ENCODE assay signal across 9 cellular contexts in the genomic region with DNA sequence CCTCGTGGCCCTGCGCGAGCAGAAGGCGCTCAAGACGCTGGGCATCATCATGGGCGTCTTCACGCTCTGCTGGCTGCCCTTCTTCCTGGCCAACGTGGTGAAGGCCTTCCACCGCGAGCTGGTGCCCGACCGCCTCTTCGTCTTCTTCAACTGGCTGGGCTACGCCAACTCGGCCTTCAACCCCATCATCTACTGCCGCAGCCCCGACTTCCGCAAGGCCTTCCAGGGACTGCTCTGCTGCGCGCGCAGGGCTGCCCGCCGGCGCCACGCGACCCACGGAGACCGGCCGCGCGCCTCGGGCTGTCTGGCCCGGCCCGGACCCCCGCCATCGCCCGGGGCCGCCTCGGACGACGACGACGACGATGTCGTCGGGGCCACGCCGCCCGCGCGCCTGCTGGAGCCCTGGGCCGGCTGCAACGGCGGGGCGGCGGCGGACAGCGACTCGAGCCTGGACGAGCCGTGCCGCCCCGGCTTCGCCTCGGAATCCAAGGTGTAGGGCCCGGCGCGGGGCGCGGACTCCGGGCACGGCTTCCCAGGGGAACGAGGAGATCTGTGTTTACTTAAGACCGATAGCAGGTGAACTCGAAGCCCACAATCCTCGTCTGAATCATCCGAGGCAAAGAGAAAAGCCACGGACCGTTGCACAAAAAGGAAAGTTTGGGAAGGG. TPM values are rescaled to one million over a fixed set of nuclear protein-coding genes. Genes with fewer than 3 reads are reported as not detected.
A peak's percentile ranks its signal among the peaks of the same experiment; 100 is the strongest.
DNase-seq lines count a peak whose midpoint lies in the region; ATAC-seq and TF ChIP-seq lines count a peak whose summit lies in the region.
"Had no signal": no experiment of that assay in that cellular context is flagged by ENCODE, and none has a peak within 500 bp of the region (broad histone marks: within the 10 kb centered on the region; RNA-seq: fewer than 3 reads in every experiment).

No MANE protein-coding gene starts in this region.

- H3K36me3 ChIP-seq in Peyer's patch: no peaks in the 10 kb centered on the region

- peaks cover 51 to 53% of the 10 kb centered on the region in 2 donors for H3K27me3 Mint-ChIP-seq in natural killer cell (ENCODE audit: low read depth in 2 of 2)

- peak overlapping the region; percentile 18 to 61 (median 48) for H3K4me3 ChIP-seq in Peyer's patch

- intact Hi-C loops in natural killer cell (cut with micrococcal nuclease): no loop called here

- peak overlapping the region; percentile 28 to 72 (median 48) for H3K27ac ChIP-seq in Peyer's patch
- H3K27ac ChIP-seq: 22Rv1 had no signal

- H3K27me3 ChIP-seq in Peyer's patch: no peaks in the 10 kb centered on the region

- no peaks in the 10 kb centered on the region for H3K9me3 Mint-ChIP-seq in natural killer cell

- no peaks in the 10 kb centered on the region for H3K9me3 ChIP-seq in Peyer's patch

- ATAC-seq in natural killer cell: peak; percentile 34 to 64 (median 62)
- no peak for ATAC-seq in HG03097 (IDR thresholded peaks at IDR 0.05; ENCODE audit: low FRiP score, unreplicated experiment)
- ATAC-seq in HG03521 (IDR thresholded peaks at IDR 0.05; ENCODE audit: unreplicated experiment): no peak

- H3K4me1 ChIP-seq in Peyer's patch: peaks cover 0 to 16% (median 0%) of the 10 kb centered on the region in 4 donors

- DNase-seq in DMS 273 (lab: John Stamatoyannopoulos, UW; ENCODE audit: unreplicated experiment) (peak; percentile 66), DMS 273 treated with DMSO at 0.1 percent for 48 hours (lab: John Stamatoyannopoulos, UW) (no peak), Peyer's patch (peak in 2 of 3 donors; percentile 67 to 77), ecto neural progenitor cell (ENCODE audit: low spot score) (peak; percentile 60), natural killer cell (no peak), hepatic stellate cell (ENCODE audit: low spot score) (no peak)

- peak overlapping the region; percentile 90 for H3K4me3 Mint-ChIP-seq in natural killer cell

- peaks cover 18 to 19% of the 10 kb centered on the region in 2 donors for H3K4me1 Mint-ChIP-seq in natural killer cell

- peak in 2 of 6 experiments; percentile 11 to 13 for TF ChIP-seq CTCF in Peyer's patch (IDR thresholded peaks at IDR 0.05)
- no peak for TF ChIP-seq CTCF in natural killer cell (IDR thresholded peaks at IDR 0.05)

- no peak for TF ChIP-seq POLR2A in Peyer's patch (IDR thresholded peaks at IDR 0.05)

- H3K27ac Mint-ChIP-seq in natural killer cell: peak overlapping the region in 1 of 2 donors; percentile 69

- H3K36me3 Mint-ChIP-seq in natural killer cell: no peaks in the 10 kb centered on the region

RNA-seq across cellular contexts. Expression of gene ADRB1, which starts 1.5 kb away (rescaled TPM):
- total RNA-seq in Peyer's patch (1 to 10 TPM in 3 of 4 donors, not detected in 1; 3.1 to 8.0 (median 4.6) TPM), natural killer cell (1 to 10 TPM in 2 of 3 donors, under 1 TPM in 1; 0.12 to 2.9 (median 2.1) TPM)

Comparison
In these comparisons a context has a peak if more than half of its experiments do, and no peak if none do; other contexts are left out.
1. DNase-seq: peak in DMS 273 (single experiment), Peyer's patch (2 of 3) and ecto neural progenitor cell (single experiment); none in DMS 273 treated with DMSO at 0.1 percent for 48 hours (single experiment), natural killer cell (single experiment) and hepatic stellate cell (single experiment).
2. ATAC-seq: peak in natural killer cell (3 of 3); none in HG03097 (single experiment) and HG03521 (single experiment).